1 cellular context compared by ENCODE assay signal in the genomic region with DNA sequence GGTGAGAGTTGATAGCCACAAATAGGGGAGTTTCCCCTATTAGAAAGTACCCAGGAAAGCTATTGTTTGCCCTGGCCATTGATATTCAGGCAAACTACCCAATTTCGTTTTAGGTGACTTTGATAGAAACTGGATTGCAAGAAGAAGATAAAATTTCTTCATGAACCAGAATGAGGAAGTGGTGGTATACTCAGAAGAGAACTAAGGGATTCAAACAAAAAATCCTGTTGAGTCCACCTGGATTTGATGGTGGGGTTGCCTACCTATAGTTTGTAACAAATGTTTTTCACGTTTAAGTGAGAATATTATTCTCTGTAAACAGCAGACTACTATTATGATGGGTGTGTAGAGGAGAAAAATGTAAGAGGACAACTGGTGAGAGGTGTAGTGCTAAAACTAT.
TF ChIP-seq lines count a peak whose summit lies in the region.

No MANE protein-coding gene starts in this region.

TF ChIP-seq in SK-N-SH treated with all-trans-retinoic acid at 6 μM for 48 hours, 23 proteins besides CTCF, POLR2A, EP300 and RAD21 (continued from another document):
- no peak for TF ChIP-seq CSRNP3 (CRISPR knock-in tag; IDR thresholded peaks at IDR 0.05)
- TF ChIP-seq PPARA (CRISPR knock-in tag; IDR thresholded peaks at IDR 0.05; ENCODE audit: borderline replicate concordance), result no peak
- TF ChIP-seq TCF4 (CRISPR knock-in tag; IDR thresholded peaks at IDR 0.05; ENCODE audit: borderline replicate concordance), result no peak
- TF ChIP-seq, protein P1, sequence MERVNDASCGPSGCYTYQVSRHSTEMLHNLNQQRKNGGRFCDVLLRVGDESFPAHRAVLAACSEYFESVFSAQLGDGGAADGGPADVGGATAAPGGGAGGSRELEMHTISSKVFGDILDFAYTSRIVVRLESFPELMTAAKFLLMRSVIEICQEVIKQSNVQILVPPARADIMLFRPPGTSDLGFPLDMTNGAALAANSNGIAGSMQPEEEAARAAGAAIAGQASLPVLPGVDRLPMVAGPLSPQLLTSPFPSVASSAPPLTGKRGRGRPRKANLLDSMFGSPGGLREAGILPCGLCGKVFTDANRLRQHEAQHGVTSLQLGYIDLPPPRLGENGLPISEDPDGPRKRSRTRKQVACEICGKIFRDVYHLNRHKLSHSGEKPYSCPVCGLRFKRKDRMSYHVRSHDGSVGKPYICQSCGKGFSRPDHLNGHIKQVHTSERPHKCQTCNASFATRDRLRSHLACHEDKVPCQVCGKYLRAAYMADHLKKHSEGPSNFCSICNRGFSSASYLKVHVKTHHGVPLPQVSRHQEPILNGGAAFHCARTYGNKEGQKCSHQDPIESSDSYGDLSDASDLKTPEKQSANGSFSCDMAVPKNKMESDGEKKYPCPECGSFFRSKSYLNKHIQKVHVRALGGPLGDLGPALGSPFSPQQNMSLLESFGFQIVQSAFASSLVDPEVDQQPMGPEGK (CRISPR knock-in tag; IDR thresholded peaks at IDR 0.05; ENCODE audit: borderline replicate concordance), result no peak
- no peak for TF ChIP-seq CREB5 (CRISPR knock-in tag; IDR thresholded peaks at IDR 0.05; ENCODE audit: low read depth)
- TF ChIP-seq RARB (CRISPR knock-in tag; IDR thresholded peaks at IDR 0.05), result no peak
- no peak for TF ChIP-seq TOX (CRISPR knock-in tag; IDR thresholded peaks at IDR 0.05; ENCODE audit: borderline replicate concordance)
- no peak for TF ChIP-seq ZC3H10 (CRISPR knock-in tag; IDR thresholded peaks at IDR 0.05)
